7 cellular contexts compared by ENCODE assay signal in the genomic region with DNA sequence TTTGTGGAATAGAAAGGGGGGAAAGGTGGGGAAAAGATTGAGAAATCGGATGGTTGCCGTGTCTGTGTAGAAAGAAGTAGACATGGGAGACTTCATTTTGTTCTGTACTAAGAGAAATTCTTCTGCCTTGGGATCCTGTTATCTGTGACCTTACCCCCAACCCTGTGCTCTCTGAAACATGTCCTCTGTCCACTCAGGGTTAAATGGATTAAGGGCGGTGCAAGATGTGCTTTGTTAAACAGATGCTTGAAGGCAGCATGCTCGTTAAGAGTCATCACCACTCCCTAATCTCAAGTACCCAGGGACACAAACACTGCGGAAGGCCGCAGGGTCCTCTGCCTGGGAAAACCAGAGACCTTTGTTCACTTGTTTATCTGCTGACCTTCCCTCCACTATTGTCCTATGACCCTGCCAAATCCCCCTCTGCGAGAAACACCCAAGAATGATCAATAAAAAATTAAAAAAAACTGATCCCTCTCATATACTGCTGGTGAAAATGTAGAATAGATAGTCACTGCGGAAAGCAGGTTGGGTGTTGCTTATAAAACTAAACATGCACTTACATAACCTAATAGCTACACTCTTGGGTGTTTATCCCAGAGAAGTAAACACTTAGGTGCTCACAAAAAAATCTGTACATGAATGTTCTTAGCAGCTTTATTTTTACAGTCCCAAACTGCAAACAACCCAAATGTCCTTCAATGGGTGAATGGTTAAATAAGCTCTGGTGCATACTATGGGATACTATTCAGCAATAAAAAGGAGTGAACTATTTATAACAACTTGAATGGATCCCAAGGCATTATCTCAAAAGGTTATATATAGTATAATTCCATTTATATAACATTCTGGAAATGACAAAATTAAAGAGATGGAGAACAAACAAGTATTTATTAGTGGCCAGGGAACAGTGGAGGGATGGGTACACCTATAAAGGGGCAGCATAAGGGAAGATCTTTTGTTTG.
DNase-seq lines count a peak whose midpoint lies in the region; ATAC-seq and TF ChIP-seq lines count a peak whose summit lies in the region.
"Not testable (repeated sequence)": the region's sequence is repeated elsewhere in the genome, so short reads cannot be mapped to it uniquely, and the experiment has no call there.

No MANE protein-coding gene starts in this region.

- peak overlapping the region; percentile 5 for H3K27ac Mint-ChIP-seq in nephron progenitor cell

- H3K4me1 Mint-ChIP-seq in nephron progenitor cell: peaks cover 53% of the 10 kb centered on the region

- H3K27me3 Mint-ChIP-seq in nephron progenitor cell (ENCODE audit: low read depth, poor library complexity): not testable (repeated sequence)

- H3K4me3 Mint-ChIP-seq in nephron progenitor cell: peak overlapping the region; percentile 8

- BruUV-seq in PC-3 (replicated peaks; lab: Mats Ljungman, UMichigan): not testable (repeated sequence)

- peak; percentile 11 for DNase-seq in NCI-H510A treated with DMSO at 0.1 percent for 48 hours (lab: John Stamatoyannopoulos, UW)
- DNase-seq in PC-3; breast epithelium (ENCODE audit: low spot score in 2 of 2); heart left ventricle; nephron progenitor cell: not testable (repeated sequence)

- not testable (repeated sequence) for H3F3A ChIP-seq in PC-3 (ENCODE audit: low read length, unreplicated experiment)

- POLR2A ChIA-PET in PC-3 (lab: Charles Lee; ENCODE audit: unreplicated experiment): interaction anchor here (0.5 kb wide), 1 partner anchor 31 kb away, joined by 4 read pairs; no protein-coding TSS in a partner anchor

- H3K27ac ChIP-seq in PC-3 (ENCODE audit: low read length): not testable (repeated sequence)
- H3K27ac ChIP-seq in breast epithelium (peak overlapping the region; percentile 45 to 62), heart left ventricle (peak overlapping the region in 8 of 12 donors; percentile 24 to 71 (median 48)), liver (ENCODE audit: low read depth in 1 of 2, low read length in 2 of 2) (peak overlapping the region; percentile 44 to 62), subcutaneous abdominal adipose tissue (ENCODE audit: low read depth, low read length) (peak overlapping the region; percentile 2)

- 61 to 73% (median 68%) methylated on average over 6 to 7 of the region's 8 CpGs for WGBS in heart left ventricle, 4 donors
- 47% methylated on average over 6 of the region's 8 CpGs for WGBS in liver

- H3K4me1 ChIP-seq in PC-3 (ENCODE audit: insufficient read depth, low read length): peaks cover 17% of the 10 kb centered on the region
- H3K4me1 ChIP-seq in breast epithelium: not testable (repeated sequence)
- H3K4me1 ChIP-seq in heart left ventricle: peaks cover 9 to 51% (median 49%) of the 10 kb centered on the region in 12 donors
- peaks cover 10 to 23% (median 14%) of the 10 kb centered on the region in 4 donors for H3K4me1 ChIP-seq in liver (ENCODE audit: control insufficient read depth in 4 of 4, insufficient read depth in 4 of 4, low read length in 3 of 4)
- peaks cover 0 to 27% (median 2%) of the 10 kb centered on the region in 5 donors for H3K4me1 ChIP-seq in subcutaneous abdominal adipose tissue (ENCODE audit: control insufficient read depth in 5 of 5, insufficient read depth in 5 of 5, low read length in 5 of 5)

- intact Hi-C loops in PC-3 (cut with micrococcal nuclease); breast epithelium (cut with DNase I; ENCODE audit: low total_unique reads); heart left ventricle (cut with DNase I): not testable (repeated sequence)

- not testable (repeated sequence) for H2AFZ ChIP-seq in PC-3 (ENCODE audit: low read length)

- peaks cover 15% of the 10 kb centered on the region for H3K9me3 Mint-ChIP-seq in nephron progenitor cell

- not testable (repeated sequence) for H4K20me1 ChIP-seq in PC-3 (ENCODE audit: low read length)

- not testable (repeated sequence) for H3K9me3 ChIP-seq in PC-3 (ENCODE audit: low read length); breast epithelium; heart left ventricle; liver (ENCODE audit: control insufficient read depth in 4 of 4, low read length in 3 of 4); subcutaneous abdominal adipose tissue (ENCODE audit: control insufficient read depth in 5 of 5, low read length in 5 of 5)

- not testable (repeated sequence) for TF ChIP-seq POLR2A in breast epithelium (IDR thresholded peaks at IDR 0.05); heart left ventricle (IDR thresholded peaks at IDR 0.05)

- peak overlapping the region; percentile 38 for H3K4me2 ChIP-seq in PC-3 (ENCODE audit: low read length)

- H3K9me2 ChIP-seq in PC-3 (replicated peaks; ENCODE audit: low read length): not testable (repeated sequence)

- peaks cover 53% of the 10 kb centered on the region for H3K79me2 ChIP-seq in PC-3 (ENCODE audit: low read length)

- CTCF ChIA-PET in PC-3 (lab: Charles Lee): not testable (repeated sequence)

- not testable (repeated sequence) for H3K36me3 Mint-ChIP-seq in nephron progenitor cell (ENCODE audit: low read depth)

- not testable (repeated sequence) for H3K36me3 ChIP-seq in PC-3 (ENCODE audit: low read depth, low read length); breast epithelium; heart left ventricle; liver (ENCODE audit: control insufficient read depth in 4 of 4, insufficient read depth in 3 of 4, low read depth in 1 of 4, low read length in 3 of 4); subcutaneous abdominal adipose tissue (ENCODE audit: control insufficient read depth in 5 of 5, insufficient read depth in 5 of 5, low read length in 5 of 5)

- not testable (repeated sequence) for TF ChIP-seq RAD21 in liver (IDR thresholded peaks at IDR 0.05)

- not testable (repeated sequence) for H3K9ac ChIP-seq in PC-3 (ENCODE audit: low read length); liver (ENCODE audit: low read depth in 1 of 2, low read length in 2 of 2); subcutaneous abdominal adipose tissue (ENCODE audit: low read length in 5 of 5)

- not testable (repeated sequence) for H3K4me3 ChIP-seq in PC-3 (ENCODE audit: low read length); breast epithelium; heart left ventricle; subcutaneous abdominal adipose tissue (ENCODE audit: low read depth in 1 of 5, low read length in 5 of 5)
- H3K4me3 ChIP-seq in liver (ENCODE audit: low read depth in 1 of 3, low read length in 3 of 3): peak overlapping the region in 1 of 3 donors; percentile 36

- TF ChIP-seq CTCF in PC-3 (conservative IDR thresholded peaks at IDR 0.05; ENCODE audit: low read depth, low read length); breast epithelium (IDR thresholded peaks at IDR 0.05); heart left ventricle (IDR thresholded peaks at IDR 0.05); liver (IDR thresholded peaks at IDR 0.05; ENCODE audit: low read depth, low read length, missing input control); nephron progenitor cell (IDR thresholded peaks at IDR 0.05): not testable (repeated sequence)

- ATAC-seq in PC-3: not testable (repeated sequence)
- ATAC-seq in heart left ventricle: peak in 2 of 4 donors; percentile 51 to 53

- not testable (repeated sequence) for H3K27me3 ChIP-seq in PC-3 (ENCODE audit: low read length); breast epithelium; heart left ventricle; liver (ENCODE audit: control insufficient read depth in 4 of 4, insufficient read depth in 4 of 4, low read length in 3 of 4); subcutaneous abdominal adipose tissue (ENCODE audit: control insufficient read depth in 5 of 5, insufficient read depth in 4 of 5, low read length in 5 of 5)

TF ChIP-seq in liver, 16 proteins besides CTCF, POLR2A, EP300 and RAD21:
- peak in 1 of 2 donors; percentile 9 for TF ChIP-seq HNF4A (conservative IDR thresholded peaks at IDR 0.05)
